1 cellular context compared by ENCODE assay signal in the genomic region with DNA sequence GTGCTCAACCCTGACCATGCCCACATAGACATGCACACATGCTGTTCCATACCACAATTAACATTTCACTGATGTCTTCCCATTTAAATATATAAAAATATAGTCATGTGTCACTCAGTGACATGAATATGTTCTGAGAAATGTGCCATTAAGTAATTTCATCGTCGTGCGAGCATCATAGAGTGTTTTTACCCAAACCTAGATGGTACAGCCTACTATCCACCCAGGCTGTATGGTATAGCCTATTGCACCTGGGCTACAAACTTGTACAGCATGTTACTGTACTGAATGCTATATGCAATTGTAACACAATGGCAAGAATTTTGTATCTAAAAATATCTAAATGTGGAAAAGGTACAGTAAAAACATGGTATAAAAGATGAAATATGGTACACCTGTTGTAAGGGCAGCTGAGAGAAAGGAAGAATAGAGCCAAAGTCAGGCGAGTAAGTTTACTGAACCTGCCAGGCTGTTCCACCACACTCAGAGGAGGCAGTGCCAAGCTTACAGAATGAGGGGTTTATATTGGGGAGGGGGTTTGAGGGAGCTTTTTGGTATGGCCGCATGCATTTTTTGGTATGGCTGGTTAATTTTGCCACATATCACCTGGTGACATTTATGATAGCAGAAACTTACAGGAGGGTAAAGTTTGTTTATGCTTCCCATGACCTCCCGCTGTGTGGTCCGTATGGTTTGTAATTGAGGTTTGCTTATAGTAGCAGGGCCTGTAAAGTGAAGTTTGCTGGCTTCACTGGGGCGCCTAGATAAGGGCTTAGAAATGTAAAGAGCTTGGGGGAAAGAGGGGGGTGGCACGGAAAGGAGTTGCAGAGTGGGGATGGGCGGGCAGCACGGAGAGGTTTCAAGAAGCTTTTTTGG.
TF ChIP-seq lines count a peak whose summit lies in the region.

No MANE protein-coding gene starts in this region.

TF ChIP-seq in K562, 482 proteins besides CTCF, POLR2A, EP300 and RAD21 (continued from another document and continues in another):
- TF ChIP-seq, protein P1, sequence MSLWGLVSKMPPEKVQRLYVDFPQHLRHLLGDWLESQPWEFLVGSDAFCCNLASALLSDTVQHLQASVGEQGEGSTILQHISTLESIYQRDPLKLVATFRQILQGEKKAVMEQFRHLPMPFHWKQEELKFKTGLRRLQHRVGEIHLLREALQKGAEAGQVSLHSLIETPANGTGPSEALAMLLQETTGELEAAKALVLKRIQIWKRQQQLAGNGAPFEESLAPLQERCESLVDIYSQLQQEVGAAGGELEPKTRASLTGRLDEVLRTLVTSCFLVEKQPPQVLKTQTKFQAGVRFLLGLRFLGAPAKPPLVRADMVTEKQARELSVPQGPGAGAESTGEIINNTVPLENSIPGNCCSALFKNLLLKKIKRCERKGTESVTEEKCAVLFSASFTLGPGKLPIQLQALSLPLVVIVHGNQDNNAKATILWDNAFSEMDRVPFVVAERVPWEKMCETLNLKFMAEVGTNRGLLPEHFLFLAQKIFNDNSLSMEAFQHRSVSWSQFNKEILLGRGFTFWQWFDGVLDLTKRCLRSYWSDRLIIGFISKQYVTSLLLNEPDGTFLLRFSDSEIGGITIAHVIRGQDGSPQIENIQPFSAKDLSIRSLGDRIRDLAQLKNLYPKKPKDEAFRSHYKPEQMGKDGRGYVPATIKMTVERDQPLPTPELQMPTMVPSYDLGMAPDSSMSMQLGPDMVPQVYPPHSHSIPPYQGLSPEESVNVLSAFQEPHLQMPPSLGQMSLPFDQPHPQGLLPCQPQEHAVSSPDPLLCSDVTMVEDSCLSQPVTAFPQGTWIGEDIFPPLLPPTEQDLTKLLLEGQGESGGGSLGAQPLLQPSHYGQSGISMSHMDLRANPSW (CRISPR knock-in tag; IDR thresholded peaks at IDR 0.05): no peak
- TF ChIP-seq, protein P2, sequence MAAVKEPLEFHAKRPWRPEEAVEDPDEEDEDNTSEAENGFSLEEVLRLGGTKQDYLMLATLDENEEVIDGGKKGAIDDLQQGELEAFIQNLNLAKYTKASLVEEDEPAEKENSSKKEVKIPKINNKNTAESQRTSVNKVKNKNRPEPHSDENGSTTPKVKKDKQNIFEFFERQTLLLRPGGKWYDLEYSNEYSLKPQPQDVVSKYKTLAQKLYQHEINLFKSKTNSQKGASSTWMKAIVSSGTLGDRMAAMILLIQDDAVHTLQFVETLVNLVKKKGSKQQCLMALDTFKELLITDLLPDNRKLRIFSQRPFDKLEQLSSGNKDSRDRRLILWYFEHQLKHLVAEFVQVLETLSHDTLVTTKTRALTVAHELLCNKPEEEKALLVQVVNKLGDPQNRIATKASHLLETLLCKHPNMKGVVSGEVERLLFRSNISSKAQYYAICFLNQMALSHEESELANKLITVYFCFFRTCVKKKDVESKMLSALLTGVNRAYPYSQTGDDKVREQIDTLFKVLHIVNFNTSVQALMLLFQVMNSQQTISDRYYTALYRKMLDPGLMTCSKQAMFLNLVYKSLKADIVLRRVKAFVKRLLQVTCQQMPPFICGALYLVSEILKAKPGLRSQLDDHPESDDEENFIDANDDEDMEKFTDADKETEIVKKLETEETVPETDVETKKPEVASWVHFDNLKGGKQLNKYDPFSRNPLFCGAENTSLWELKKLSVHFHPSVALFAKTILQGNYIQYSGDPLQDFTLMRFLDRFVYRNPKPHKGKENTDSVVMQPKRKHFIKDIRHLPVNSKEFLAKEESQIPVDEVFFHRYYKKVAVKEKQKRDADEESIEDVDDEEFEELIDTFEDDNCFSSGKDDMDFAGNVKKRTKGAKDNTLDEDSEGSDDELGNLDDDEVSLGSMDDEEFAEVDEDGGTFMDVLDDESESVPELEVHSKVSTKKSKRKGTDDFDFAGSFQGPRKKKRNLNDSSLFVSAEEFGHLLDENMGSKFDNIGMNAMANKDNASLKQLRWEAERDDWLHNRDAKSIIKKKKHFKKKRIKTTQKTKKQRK (IDR thresholded peaks at IDR 0.05; ENCODE audit: borderline replicate concordance, low read depth, low read length): no peak
- TF ChIP-seq, protein P3, sequence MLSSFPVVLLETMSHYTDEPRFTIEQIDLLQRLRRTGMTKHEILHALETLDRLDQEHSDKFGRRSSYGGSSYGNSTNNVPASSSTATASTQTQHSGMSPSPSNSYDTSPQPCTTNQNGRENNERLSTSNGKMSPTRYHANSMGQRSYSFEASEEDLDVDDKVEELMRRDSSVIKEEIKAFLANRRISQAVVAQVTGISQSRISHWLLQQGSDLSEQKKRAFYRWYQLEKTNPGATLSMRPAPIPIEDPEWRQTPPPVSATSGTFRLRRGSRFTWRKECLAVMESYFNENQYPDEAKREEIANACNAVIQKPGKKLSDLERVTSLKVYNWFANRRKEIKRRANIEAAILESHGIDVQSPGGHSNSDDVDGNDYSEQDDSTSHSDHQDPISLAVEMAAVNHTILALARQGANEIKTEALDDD (IDR thresholded peaks at IDR 0.05): 0 out of 2 replicates have a peak, but pooled peaks have one; percentile 42
- TF ChIP-seq ZFP36 (IDR thresholded peaks at IDR 0.05; ENCODE audit: low read depth, low read length, partially characterized antibody) (no peak), EZH2 (IDR thresholded peaks at IDR 0.05; ENCODE audit: borderline replicate concordance, low read depth, low read length) (no peak), ZC3H8 (IDR thresholded peaks at IDR 0.05) (no peak), POLR2AphosphoS2 (IDR thresholded peaks at IDR 0.05; ENCODE audit: low read length) (no peak), MBD2 (IDR thresholded peaks at IDR 0.05; ENCODE audit: borderline replicate concordance, low read depth) (0 out of 2 replicates have a peak, but pooled peaks have one; percentile 1), RHOXF2B (CRISPR knock-in tag; conservative IDR thresholded peaks at IDR 0.05) (no peak), NR2C2 (CRISPR knock-in tag; IDR thresholded peaks at IDR 0.05) (no peak), NR2C2 (tag; IDR thresholded peaks at IDR 0.05) (no peak), ZKSCAN8 (CRISPR knock-in tag; IDR thresholded peaks at IDR 0.05) (no peak), POLR2G (IDR thresholded peaks at IDR 0.05; ENCODE audit: low read depth, low read length) (no peak), PCBP1 (IDR thresholded peaks at IDR 0.05; ENCODE audit: low read depth, low read length, poor library complexity, severe bottlenecking) (no peak), RBBP5 (IDR thresholded peaks at IDR 0.05; ENCODE audit: borderline replicate concordance, insufficient read depth, low read length, poor library complexity, severe bottlenecking) (no peak), CAMTA2 (CRISPR knock-in tag; conservative IDR thresholded peaks at IDR 0.05) (no peak), LEF1 (IDR thresholded peaks at IDR 0.05) (peak; percentile 76), PHF21A (IDR thresholded peaks at IDR 0.05; ENCODE audit: borderline replicate concordance, low read depth) (no peak), SMARCC2 (IDR thresholded peaks at IDR 0.05; ENCODE audit: low read depth) (peak; percentile 57; the same call in 1 of the 2 replicates), TCF7L2 (IDR thresholded peaks at IDR 0.05; ENCODE audit: low read depth, low read length) (no peak), ZFP1 (CRISPR knock-in tag; IDR thresholded peaks at IDR 0.05) (no peak), SMAD1 (IDR thresholded peaks at IDR 0.05; ENCODE audit: low read depth, low read length, partially characterized antibody) (no peak), THRAP3 (IDR thresholded peaks at IDR 0.05; ENCODE audit: borderline replicate concordance) (no peak), ZNF232 (CRISPR knock-in tag; IDR thresholded peaks at IDR 0.05) (no peak), ZNF668 (CRISPR knock-in tag; IDR thresholded peaks at IDR 0.05) (no peak), RCOR1 (IDR thresholded peaks at IDR 0.05; ENCODE audit: borderline replicate concordance in 1 of 2, low read depth in 2 of 2, low read length in 2 of 2) (peak in 1 of 2 experiments; percentile 11; a peak in 1 of 4 replicates), ZZZ3 (IDR thresholded peaks at IDR 0.05) (no peak), ARID1B (IDR thresholded peaks at IDR 0.05) (peak; percentile 92), CEBPG (CRISPR knock-in tag; IDR thresholded peaks at IDR 0.05) (no peak), CEBPG (tag; conservative IDR thresholded peaks at IDR 0.05 in 1 of 2, IDR thresholded peaks at IDR 0.05 in 1 of 2) (no peak), HOXB6 (CRISPR knock-in tag; IDR thresholded peaks at IDR 0.05; ENCODE audit: borderline replicate concordance) (no peak), FOSL1 (tag; conservative IDR thresholded peaks at IDR 0.05) (0 out of 2 replicates have a peak, but pooled peaks have one; percentile 13), CC2D1A (IDR thresholded peaks at IDR 0.05) (no peak), ZBTB8A (IDR thresholded peaks at IDR 0.05; ENCODE audit: partially characterized antibody) (no peak)
- TF ChIP-seq, protein P4, sequence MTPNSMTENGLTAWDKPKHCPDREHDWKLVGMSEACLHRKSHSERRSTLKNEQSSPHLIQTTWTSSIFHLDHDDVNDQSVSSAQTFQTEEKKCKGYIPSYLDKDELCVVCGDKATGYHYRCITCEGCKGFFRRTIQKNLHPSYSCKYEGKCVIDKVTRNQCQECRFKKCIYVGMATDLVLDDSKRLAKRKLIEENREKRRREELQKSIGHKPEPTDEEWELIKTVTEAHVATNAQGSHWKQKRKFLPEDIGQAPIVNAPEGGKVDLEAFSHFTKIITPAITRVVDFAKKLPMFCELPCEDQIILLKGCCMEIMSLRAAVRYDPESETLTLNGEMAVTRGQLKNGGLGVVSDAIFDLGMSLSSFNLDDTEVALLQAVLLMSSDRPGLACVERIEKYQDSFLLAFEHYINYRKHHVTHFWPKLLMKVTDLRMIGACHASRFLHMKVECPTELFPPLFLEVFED (CRISPR knock-in tag; conservative IDR thresholded peaks at IDR 0.05): no peak
- TF ChIP-seq, protein P5, sequence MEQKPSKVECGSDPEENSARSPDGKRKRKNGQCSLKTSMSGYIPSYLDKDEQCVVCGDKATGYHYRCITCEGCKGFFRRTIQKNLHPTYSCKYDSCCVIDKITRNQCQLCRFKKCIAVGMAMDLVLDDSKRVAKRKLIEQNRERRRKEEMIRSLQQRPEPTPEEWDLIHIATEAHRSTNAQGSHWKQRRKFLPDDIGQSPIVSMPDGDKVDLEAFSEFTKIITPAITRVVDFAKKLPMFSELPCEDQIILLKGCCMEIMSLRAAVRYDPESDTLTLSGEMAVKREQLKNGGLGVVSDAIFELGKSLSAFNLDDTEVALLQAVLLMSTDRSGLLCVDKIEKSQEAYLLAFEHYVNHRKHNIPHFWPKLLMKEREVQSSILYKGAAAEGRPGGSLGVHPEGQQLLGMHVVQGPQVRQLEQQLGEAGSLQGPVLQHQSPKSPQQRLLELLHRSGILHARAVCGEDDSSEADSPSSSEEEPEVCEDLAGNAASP (IDR thresholded peaks at IDR 0.05): no peak
- TF ChIP-seq, protein P6, sequence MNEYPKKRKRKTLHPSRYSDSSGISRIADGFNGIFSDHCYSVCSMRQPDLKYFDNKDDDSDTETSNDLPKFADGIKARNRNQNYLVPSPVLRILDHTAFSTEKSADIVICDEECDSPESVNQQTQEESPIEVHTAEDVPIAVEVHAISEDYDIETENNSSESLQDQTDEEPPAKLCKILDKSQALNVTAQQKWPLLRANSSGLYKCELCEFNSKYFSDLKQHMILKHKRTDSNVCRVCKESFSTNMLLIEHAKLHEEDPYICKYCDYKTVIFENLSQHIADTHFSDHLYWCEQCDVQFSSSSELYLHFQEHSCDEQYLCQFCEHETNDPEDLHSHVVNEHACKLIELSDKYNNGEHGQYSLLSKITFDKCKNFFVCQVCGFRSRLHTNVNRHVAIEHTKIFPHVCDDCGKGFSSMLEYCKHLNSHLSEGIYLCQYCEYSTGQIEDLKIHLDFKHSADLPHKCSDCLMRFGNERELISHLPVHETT (CRISPR knock-in tag; conservative IDR thresholded peaks at IDR 0.05 in 1 of 2, IDR thresholded peaks at IDR 0.05 in 1 of 2): no peak
- TF ChIP-seq, protein P7, sequence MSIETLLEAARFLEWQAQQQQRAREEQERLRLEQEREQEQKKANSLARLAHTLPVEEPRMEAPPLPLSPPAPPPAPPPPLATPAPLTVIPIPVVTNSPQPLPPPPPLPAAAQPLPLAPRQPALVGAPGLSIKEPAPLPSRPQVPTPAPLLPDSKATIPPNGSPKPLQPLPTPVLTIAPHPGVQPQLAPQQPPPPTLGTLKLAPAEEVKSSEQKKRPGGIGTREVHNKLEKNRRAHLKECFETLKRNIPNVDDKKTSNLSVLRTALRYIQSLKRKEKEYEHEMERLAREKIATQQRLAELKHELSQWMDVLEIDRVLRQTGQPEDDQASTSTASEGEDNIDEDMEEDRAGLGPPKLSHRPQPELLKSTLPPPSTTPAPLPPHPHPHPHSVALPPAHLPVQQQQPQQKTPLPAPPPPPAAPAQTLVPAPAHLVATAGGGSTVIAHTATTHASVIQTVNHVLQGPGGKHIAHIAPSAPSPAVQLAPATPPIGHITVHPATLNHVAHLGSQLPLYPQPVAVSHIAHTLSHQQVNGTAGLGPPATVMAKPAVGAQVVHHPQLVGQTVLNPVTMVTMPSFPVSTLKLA (conservative IDR thresholded peaks at IDR 0.05): no peak
- TF ChIP-seq, protein P8, sequence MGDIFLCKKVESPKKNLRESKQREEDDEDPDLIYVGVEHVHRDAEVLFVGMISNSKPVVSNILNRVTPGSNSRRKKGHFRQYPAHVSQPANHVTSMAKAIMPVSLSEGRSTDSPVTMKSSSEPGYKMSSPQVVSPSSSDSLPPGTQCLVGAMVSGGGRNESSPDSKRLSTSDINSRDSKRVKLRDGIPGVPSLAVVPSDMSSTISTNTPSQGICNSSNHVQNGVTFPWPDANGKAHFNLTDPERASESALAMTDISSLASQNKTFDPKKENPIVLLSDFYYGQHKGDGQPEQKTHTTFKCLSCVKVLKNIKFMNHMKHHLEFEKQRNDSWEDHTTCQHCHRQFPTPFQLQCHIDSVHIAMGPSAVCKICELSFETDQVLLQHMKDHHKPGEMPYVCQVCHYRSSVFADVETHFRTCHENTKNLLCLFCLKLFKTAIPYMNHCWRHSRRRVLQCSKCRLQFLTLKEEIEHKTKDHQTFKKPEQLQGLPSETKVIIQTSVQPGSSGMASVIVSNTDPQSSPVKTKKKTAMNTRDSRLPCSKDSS (IDR thresholded peaks at IDR 0.05; ENCODE audit: low read depth, partially characterized antibody): no peak
- TF ChIP-seq, protein P9, sequence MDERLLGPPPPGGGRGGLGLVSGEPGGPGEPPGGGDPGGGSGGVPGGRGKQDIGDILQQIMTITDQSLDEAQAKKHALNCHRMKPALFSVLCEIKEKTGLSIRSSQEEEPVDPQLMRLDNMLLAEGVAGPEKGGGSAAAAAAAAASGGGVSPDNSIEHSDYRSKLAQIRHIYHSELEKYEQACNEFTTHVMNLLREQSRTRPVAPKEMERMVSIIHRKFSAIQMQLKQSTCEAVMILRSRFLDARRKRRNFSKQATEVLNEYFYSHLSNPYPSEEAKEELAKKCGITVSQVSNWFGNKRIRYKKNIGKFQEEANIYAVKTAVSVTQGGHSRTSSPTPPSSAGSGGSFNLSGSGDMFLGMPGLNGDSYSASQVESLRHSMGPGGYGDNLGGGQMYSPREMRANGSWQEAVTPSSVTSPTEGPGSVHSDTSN (CRISPR knock-in tag; IDR thresholded peaks at IDR 0.05; ENCODE audit: low read depth): no peak
- TF ChIP-seq, protein P9 (tag; conservative IDR thresholded peaks at IDR 0.05; ENCODE audit: low read depth): no peak
